ENCODE assay signal across 8 cellular contexts in the genomic region with DNA sequence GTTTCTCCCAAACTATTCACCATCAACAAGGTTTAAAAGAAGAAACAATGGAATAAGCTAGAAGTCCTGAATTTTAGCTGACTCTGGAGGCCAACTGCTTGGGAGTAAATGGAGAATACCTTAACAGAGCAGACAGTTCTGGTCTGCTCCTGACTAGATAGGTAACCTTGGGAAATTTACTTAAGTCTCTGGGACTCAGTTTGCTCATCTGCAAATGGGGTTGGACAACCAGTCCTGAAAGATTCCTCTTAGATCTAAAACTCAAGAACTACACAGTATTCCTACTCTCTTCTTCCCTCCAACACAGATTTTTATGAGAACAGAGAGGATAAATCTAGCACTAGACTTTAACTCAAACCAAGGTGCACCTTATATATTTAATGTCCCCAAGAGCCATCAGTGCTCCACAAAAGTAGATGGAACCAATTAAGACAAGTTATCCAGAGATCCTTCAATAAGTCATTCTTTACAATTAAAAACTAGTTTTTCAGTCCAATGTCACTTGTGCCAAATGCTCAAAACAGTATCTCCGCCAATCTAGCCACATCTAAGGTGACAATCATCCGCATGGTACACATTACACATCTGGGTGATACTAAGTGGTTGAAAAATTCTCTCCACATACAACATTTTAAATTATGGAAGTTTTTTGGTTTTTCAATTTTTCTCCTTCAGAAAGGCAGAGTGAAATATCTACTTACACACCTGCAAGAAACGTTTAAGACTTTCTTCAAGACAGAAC. TPM values are rescaled to one million over a fixed set of nuclear protein-coding genes. Genes with fewer than 3 reads are reported as not detected.
DNase-seq lines count a peak whose midpoint lies in the region; ATAC-seq, FAIRE-seq and TF ChIP-seq lines count a peak whose summit lies in the region.

No MANE protein-coding gene starts in this region.

- no peak for FAIRE-seq in H54 (lab: Jason Lieb, UNC)

- TF ChIP-seq POLR2A in NB4 (IDR thresholded peaks at IDR 0.05; ENCODE audit: extremely low read depth, insufficient read length) (no peak), H54 (IDR thresholded peaks at IDR 0.05; ENCODE audit: low read depth, low read length) (no peak)

- H3K9ac ChIP-seq in BLaER1 (peak overlapping the region; percentile 99), duodenal mucosa (ENCODE audit: low read depth in 1 of 2, low read length in 2 of 2) (peak overlapping the region; percentile 69 to 81), neural cell (ENCODE audit: low read length) (peak overlapping the region; percentile 85)

- H3K4me3 ChIP-seq in BLaER1 (peak overlapping the region; percentile 97), NB4 (ENCODE audit: low read depth, low read length) (peak overlapping the region; percentile 100), duodenal mucosa (ENCODE audit: low read depth in 1 of 2, low read length in 2 of 2) (peak overlapping the region; percentile 76 to 84), neural cell (ENCODE audit: low read length) (peak overlapping the region; percentile 73)

- H3K4me1 ChIP-seq in BLaER1 = peaks cover 79% of the 10 kb centered on the region
- peaks cover 38 to 48% of the 10 kb centered on the region in 2 donors for H3K4me1 ChIP-seq in duodenal mucosa (ENCODE audit: control insufficient read depth in 1 of 2, insufficient read depth in 2 of 2, low read length in 2 of 2)

- H3K36me3 ChIP-seq in BLaER1 = peaks cover 11% of the 10 kb centered on the region
- peaks cover 4 to 7% of the 10 kb centered on the region in 2 donors for H3K36me3 ChIP-seq in duodenal mucosa (ENCODE audit: control insufficient read depth in 1 of 2, insufficient read depth in 2 of 2, low read length in 2 of 2)
- H3K36me3 ChIP-seq in neural cell (ENCODE audit: insufficient read depth, low read length) = no peaks in the 10 kb centered on the region

- no peak overlapping the region for H2AFZ ChIP-seq in neural cell (ENCODE audit: low read depth, low read length)

- no peaks in the 10 kb centered on the region for H3K9me3 ChIP-seq in BLaER1
- H3K9me3 ChIP-seq in duodenal mucosa (ENCODE audit: control insufficient read depth in 1 of 2, low read length in 2 of 2) = no peaks in the 10 kb centered on the region
- H3K9me3 ChIP-seq in neural cell (ENCODE audit: low read length) = no peaks in the 10 kb centered on the region

- no peak for TF ChIP-seq RAD21 in neural cell (conservative IDR thresholded peaks at IDR 0.05)

- ATAC-seq in GM19328 (IDR thresholded peaks at IDR 0.05; ENCODE audit: unreplicated experiment) (no peak), HG03354 (IDR thresholded peaks at IDR 0.05; ENCODE audit: poor library complexity, severe bottlenecking, unreplicated experiment) (no peak)

- peaks cover 64% of the 10 kb centered on the region for H4K20me1 ChIP-seq in BLaER1
- H4K20me1 ChIP-seq in neural cell (ENCODE audit: insufficient read depth) = peaks cover 7% of the 10 kb centered on the region

- TF ChIP-seq EP300 in neural cell (conservative IDR thresholded peaks at IDR 0.05; ENCODE audit: poor library complexity, severe bottlenecking) = no peak

- no peak for TF ChIP-seq CTCF in NB4 (IDR thresholded peaks at IDR 0.05; ENCODE audit: low read depth, low read length)
- no peak for TF ChIP-seq CTCF in neural cell (IDR thresholded peaks at IDR 0.05; ENCODE audit: poor library complexity, severe bottlenecking)

- H3K9me2 ChIP-seq in neural cell (ENCODE audit: insufficient read depth, low read length) = no peaks in the 10 kb centered on the region

- DNase-seq in NB4 (ENCODE audit: low read depth) (no peak), globus pallidus (ENCODE audit: low spot score) (no peak), H54 (ENCODE audit: insufficient read length, low spot score) (no peak)

- peaks cover 61% of the 10 kb centered on the region for H3K79me2 ChIP-seq in neural cell (replicated peaks; ENCODE audit: insufficient read depth, low read length)

- H3K27ac ChIP-seq in BLaER1 (peak overlapping the region; percentile 100), duodenal mucosa (ENCODE audit: low read depth, low read length) (no peak overlapping the region), neural cell (ENCODE audit: low read length) (no peak overlapping the region)

- peak overlapping the region; percentile 92 for H3K4me2 ChIP-seq in BLaER1
- peak overlapping the region; percentile 75 for H3K4me2 ChIP-seq in neural cell (ENCODE audit: low read length)

- no peaks in the 10 kb centered on the region for H3F3A ChIP-seq in neural cell (ENCODE audit: insufficient read depth, low read length, poor library complexity, severe bottlenecking)

- H3K27me3 ChIP-seq in BLaER1 (no peaks in the 10 kb centered on the region), duodenal mucosa (ENCODE audit: control insufficient read depth in 1 of 2, insufficient read depth in 2 of 2, low read length in 2 of 2) (no peaks in the 10 kb centered on the region), neural cell (ENCODE audit: insufficient read depth, low read depth, low read length) (no peaks in the 10 kb centered on the region)

TF ChIP-seq in neural cell, 6 proteins besides CTCF, POLR2A, EP300 and RAD21:
- TF ChIP-seq SMC3 (conservative IDR thresholded peaks at IDR 0.05; ENCODE audit: poor library complexity) = no peak
- TF ChIP-seq MXI1 (conservative IDR thresholded peaks at IDR 0.05; ENCODE audit: poor library complexity, severe bottlenecking) = no peak
- TF ChIP-seq TAF1 (IDR thresholded peaks at IDR 0.05; ENCODE audit: low read depth) = no peak
- no peak for TF ChIP-seq POLR2AphosphoS5 (IDR thresholded peaks at IDR 0.05)
- TF ChIP-seq, protein P1, sequence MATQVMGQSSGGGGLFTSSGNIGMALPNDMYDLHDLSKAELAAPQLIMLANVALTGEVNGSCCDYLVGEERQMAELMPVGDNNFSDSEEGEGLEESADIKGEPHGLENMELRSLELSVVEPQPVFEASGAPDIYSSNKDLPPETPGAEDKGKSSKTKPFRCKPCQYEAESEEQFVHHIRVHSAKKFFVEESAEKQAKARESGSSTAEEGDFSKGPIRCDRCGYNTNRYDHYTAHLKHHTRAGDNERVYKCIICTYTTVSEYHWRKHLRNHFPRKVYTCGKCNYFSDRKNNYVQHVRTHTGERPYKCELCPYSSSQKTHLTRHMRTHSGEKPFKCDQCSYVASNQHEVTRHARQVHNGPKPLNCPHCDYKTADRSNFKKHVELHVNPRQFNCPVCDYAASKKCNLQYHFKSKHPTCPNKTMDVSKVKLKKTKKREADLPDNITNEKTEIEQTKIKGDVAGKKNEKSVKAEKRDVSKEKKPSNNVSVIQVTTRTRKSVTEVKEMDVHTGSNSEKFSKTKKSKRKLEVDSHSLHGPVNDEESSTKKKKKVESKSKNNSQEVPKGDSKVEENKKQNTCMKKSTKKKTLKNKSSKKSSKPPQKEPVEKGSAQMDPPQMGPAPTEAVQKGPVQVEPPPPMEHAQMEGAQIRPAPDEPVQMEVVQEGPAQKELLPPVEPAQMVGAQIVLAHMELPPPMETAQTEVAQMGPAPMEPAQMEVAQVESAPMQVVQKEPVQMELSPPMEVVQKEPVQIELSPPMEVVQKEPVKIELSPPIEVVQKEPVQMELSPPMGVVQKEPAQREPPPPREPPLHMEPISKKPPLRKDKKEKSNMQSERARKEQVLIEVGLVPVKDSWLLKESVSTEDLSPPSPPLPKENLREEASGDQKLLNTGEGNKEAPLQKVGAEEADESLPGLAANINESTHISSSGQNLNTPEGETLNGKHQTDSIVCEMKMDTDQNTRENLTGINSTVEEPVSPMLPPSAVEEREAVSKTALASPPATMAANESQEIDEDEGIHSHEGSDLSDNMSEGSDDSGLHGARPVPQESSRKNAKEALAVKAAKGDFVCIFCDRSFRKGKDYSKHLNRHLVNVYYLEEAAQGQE (IDR thresholded peaks at IDR 0.05; ENCODE audit: borderline replicate concordance) = no peak
- TF ChIP-seq EZH2 (IDR thresholded peaks at IDR 0.05; ENCODE audit: borderline replicate concordance, insufficient read depth, low read length, poor library complexity, severe bottlenecking) = no peak

RNA-seq across cellular contexts. Expression of a gene that starts 1.5 kb away (rescaled TPM):
- 142 and 159 TPM in 2 replicates for polyA plus RNA-seq in neural cell
- polyA minus RNA-seq in neural cell = 140 and 153 TPM in 2 replicates

RNA-seq across cellular contexts. Expression of a gene that starts 1.9 kb away (rescaled TPM):
- polyA plus RNA-seq in neural cell = 17.1 and 23.5 TPM in 2 replicates
- polyA minus RNA-seq in neural cell = 10.7 and 12.2 TPM in 2 replicates

RNA-seq across cellular contexts. Expression of a gene that starts 12.0 kb away (rescaled TPM):
- polyA plus RNA-seq in neural cell = 5.0 and 6.1 TPM in 2 replicates
- 0.73 and 0.93 TPM in 2 replicates for polyA minus RNA-seq in neural cell

RNA-seq across cellular contexts. Expression of a gene that starts 18.9 kb away (rescaled TPM):
- 20.5 and 23.7 TPM in 2 replicates for polyA plus RNA-seq in neural cell
- polyA minus RNA-seq in neural cell = 13.1 and 17.7 TPM in 2 replicates

RNA-seq across cellular contexts. Expression of a gene that starts 52.1 kb away (rescaled TPM):
- polyA plus RNA-seq in neural cell = 106 and 130 TPM in 2 replicates
- 39.1 and 41.4 TPM in 2 replicates for polyA minus RNA-seq in neural cell
